Comparison of ENCODE assay signal across 8 cellular contexts in genomic region chr17:81387235-81388060, GRCh38. TPM values are rescaled to one million over a fixed set of nuclear protein-coding genes. Genes with fewer than 3 reads are reported as not detected.
A peak's percentile ranks its signal among the peaks of the same experiment; 100 is the strongest.
DNase-seq lines count a peak whose midpoint lies in the region; ATAC-seq and TF ChIP-seq lines count a peak whose summit lies in the region.

No MANE protein-coding gene starts in this region.

- H3K36me3 Mint-ChIP-seq in natural killer cell = no peaks in the 10 kb centered on the region

- H3K9me3 Mint-ChIP-seq in natural killer cell = no peaks in the 10 kb centered on the region

- peaks cover 10 to 12% of the 10 kb centered on the region in 2 donors for H3K4me1 Mint-ChIP-seq in natural killer cell

- DNase-seq in AG20443 (ENCODE audit: low spot score) (peak; percentile 78), HT-29 (ENCODE audit: low spot score) (peak; percentile 30), fibroblast of lung (ENCODE audit: low read depth in 2 of 2) (peak; percentile 56 to 71), natural killer cell (peak; percentile 38)
- DNase-seq in activated CD8-positive, alpha-beta memory T cell treated with anti-CD3 and anti-CD28 coated beads for 24 hours = peak; percentile 77
- DNase-seq in effector CD4-positive, alpha-beta T cell = no peak

- H3K9me3 ChIP-seq in fibroblast of lung (ENCODE audit: control insufficient read depth, insufficient read depth, low read depth, low read length) (no peaks in the 10 kb centered on the region), thymus (ENCODE audit: control insufficient read depth) (no peaks in the 10 kb centered on the region)

- H3K4me3 Mint-ChIP-seq in natural killer cell = peak overlapping the region; percentile 84

- H3K79me2 ChIP-seq in fibroblast of lung (ENCODE audit: control insufficient read depth, insufficient read depth, low read length) = peaks cover 21% of the 10 kb centered on the region

- intact Hi-C loops in natural killer cell (cut with micrococcal nuclease) = no loop called here

- no peaks in the 10 kb centered on the region for H3K27me3 ChIP-seq in fibroblast of lung (ENCODE audit: control insufficient read depth, insufficient read depth, low read length)
- peaks cover 44% of the 10 kb centered on the region for H3K27me3 ChIP-seq in thymus (ENCODE audit: control insufficient read depth, insufficient read depth)

- H3K4me2 ChIP-seq in fibroblast of lung (ENCODE audit: extremely low read depth, insufficient read depth, low read length) = peak overlapping the region; percentile 89

- H4K20me1 ChIP-seq in fibroblast of lung (ENCODE audit: control insufficient read depth, extremely low read depth, insufficient read depth, low read length) = no peaks in the 10 kb centered on the region

- peaks cover 0 to 17% of the 10 kb centered on the region in 2 donors for H3K27me3 Mint-ChIP-seq in natural killer cell (ENCODE audit: low read depth in 2 of 2)

- TF ChIP-seq CTCF in fibroblast of lung (conservative IDR thresholded peaks at IDR 0.05 in 1 of 2, IDR thresholded peaks at IDR 0.05 in 1 of 2; ENCODE audit: low read depth in 1 of 2, low read length in 2 of 2) (no peak), natural killer cell (IDR thresholded peaks at IDR 0.05) (no peak)

- H3K36me3 ChIP-seq in fibroblast of lung (ENCODE audit: control insufficient read depth, insufficient read depth, low read length) (no peaks in the 10 kb centered on the region), thymus (ENCODE audit: control insufficient read depth, insufficient read depth) (peaks cover 5% of the 10 kb centered on the region)

- H3K9ac ChIP-seq in fibroblast of lung (ENCODE audit: insufficient read depth, low read length) = peak overlapping the region; percentile 86

- H3K27ac ChIP-seq in fibroblast of lung (ENCODE audit: insufficient read depth, low read length) (peak overlapping the region; percentile 85), thymus (ENCODE audit: low read depth) (peak overlapping the region; percentile 67)

- H3K4me3 ChIP-seq in fibroblast of lung (replicated peaks in 1 of 4; ENCODE audit: control extremely low read depth in 1 of 4, insufficient read depth in 1 of 4, low read depth in 3 of 4, low read length in 4 of 4) (peak overlapping the region; percentile 51 to 74 (median 66)), thymus (ENCODE audit: low read length) (peak overlapping the region; percentile 56)

- H3K4me1 ChIP-seq in fibroblast of lung (ENCODE audit: control insufficient read depth, extremely low read depth, insufficient read depth, low read length) (peaks cover 32% of the 10 kb centered on the region), thymus (ENCODE audit: control insufficient read depth, insufficient read depth, low read length) (peaks cover 8% of the 10 kb centered on the region)

- H3K27ac Mint-ChIP-seq in natural killer cell = peak overlapping the region; percentile 72 to 84

- H2AFZ ChIP-seq in fibroblast of lung (ENCODE audit: low read length) = peak overlapping the region; percentile 57

- peak; percentile 56 to 63 (median 58) for ATAC-seq in natural killer cell
- no peak for ATAC-seq in HG03457 (IDR thresholded peaks at IDR 0.05; ENCODE audit: unreplicated experiment)

- whole genome bisulfite sequencing in thymus = 19% methylated on average over 73 of the region's 73 CpGs

RNA-seq across cellular contexts. Expression of gene BAHCC1, which starts 7.8 kb away (rescaled TPM):
- 10.4 and 11.6 TPM in 2 replicates for total RNA-seq in HT-29 (2014; rRNA removed; shearing (Covaris generic))
- total RNA-seq in fibroblast of lung (3.9 and 7.3 TPM in 2 replicates), natural killer cell (10 to 100 TPM in 1 of 3 donors, 1 to 10 TPM in 2; 2.9 to 17.3 (median 5.7) TPM)
- polyA plus RNA-seq in fibroblast of lung (1.5 and 1.8 TPM in 2 replicates), thymus (7.3 TPM)
- polyA plus RNA-seq in fibroblast of lung (2012) = 6.8 and 7.2 TPM in 2 replicates
- 6.3 and 8.6 TPM in 2 replicates for polyA minus RNA-seq in fibroblast of lung (ENCODE audit: low replicate concordance)
